In the genomic region with DNA sequence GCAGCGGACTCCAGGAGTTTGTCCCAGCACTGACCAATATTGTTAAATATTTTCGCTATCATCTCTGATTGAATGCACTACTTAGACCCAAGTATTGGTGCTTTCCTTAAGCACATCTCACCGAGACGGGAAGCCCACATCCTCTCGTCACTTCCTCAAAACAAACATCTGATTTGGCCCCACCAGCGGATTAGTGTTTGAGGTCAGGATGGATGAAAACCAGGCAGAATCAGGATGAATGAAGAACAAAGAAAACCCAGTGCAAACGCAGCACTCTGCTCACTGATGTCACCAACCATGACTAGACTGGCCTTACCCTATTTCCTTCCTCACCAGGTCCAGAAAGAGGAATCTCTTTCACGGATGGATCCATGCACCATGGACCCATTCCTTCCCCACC, we compare ENCODE assay signal across 2 cellular contexts.
TF ChIP-seq lines count a peak whose summit lies in the region.

No MANE protein-coding gene starts in this region.

TF ChIP-seq in liver, 16 proteins besides CTCF, POLR2A, EP300 and RAD21:
- TF ChIP-seq FOXA2 (IDR thresholded peaks at IDR 0.05) (no peak), TAF1 (conservative IDR thresholded peaks at IDR 0.05) (no peak), NR2F2 (IDR thresholded peaks at IDR 0.05) (peak; percentile 20)
- TF ChIP-seq, protein P1, sequence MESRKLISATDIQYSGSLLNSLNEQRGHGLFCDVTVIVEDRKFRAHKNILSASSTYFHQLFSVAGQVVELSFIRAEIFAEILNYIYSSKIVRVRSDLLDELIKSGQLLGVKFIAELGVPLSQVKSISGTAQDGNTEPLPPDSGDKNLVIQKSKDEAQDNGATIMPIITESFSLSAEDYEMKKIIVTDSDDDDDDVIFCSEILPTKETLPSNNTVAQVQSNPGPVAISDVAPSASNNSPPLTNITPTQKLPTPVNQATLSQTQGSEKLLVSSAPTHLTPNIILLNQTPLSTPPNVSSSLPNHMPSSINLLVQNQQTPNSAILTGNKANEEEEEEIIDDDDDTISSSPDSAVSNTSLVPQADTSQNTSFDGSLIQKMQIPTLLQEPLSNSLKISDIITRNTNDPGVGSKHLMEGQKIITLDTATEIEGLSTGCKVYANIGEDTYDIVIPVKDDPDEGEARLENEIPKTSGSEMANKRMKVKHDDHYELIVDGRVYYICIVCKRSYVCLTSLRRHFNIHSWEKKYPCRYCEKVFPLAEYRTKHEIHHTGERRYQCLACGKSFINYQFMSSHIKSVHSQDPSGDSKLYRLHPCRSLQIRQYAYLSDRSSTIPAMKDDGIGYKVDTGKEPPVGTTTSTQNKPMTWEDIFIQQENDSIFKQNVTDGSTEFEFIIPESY (IDR thresholded peaks at IDR 0.05), result no peak
TF ChIP-seq in liver: peak in this region for 1.

TF ChIP-seq in HepG2, 621 proteins besides CTCF, POLR2A, EP300 and RAD21:
- no peak for TF ChIP-seq ONECUT2 (CRISPR knock-in tag; IDR thresholded peaks at IDR 0.05)
- TF ChIP-seq EZH2 (conservative IDR thresholded peaks at IDR 0.05; ENCODE audit: low read depth, low read length), result no peak
- TF ChIP-seq, protein P2, sequence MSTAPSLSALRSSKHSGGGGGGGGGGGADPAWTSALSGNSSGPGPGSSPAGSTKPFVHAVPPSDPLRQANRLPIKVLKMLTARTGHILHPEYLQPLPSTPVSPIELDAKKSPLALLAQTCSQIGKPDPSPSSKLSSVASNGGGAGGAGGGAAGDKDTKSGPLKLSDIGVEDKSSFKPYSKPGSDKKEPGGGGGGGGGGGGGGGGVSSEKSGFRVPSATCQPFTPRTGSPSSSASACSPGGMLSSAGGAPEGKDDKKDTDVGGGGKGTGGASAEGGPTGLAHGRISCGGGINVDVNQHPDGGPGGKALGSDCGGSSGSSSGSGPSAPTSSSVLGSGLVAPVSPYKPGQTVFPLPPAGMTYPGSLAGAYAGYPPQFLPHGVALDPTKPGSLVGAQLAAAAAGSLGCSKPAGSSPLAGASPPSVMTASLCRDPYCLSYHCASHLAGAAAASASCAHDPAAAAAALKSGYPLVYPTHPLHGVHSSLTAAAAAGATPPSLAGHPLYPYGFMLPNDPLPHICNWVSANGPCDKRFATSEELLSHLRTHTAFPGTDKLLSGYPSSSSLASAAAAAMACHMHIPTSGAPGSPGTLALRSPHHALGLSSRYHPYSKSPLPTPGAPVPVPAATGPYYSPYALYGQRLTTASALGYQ (CRISPR knock-in tag; IDR thresholded peaks at IDR 0.05), result no peak
- TF ChIP-seq ZNF619 (CRISPR knock-in tag; IDR thresholded peaks at IDR 0.05), result no peak
- TF ChIP-seq ESRRA (CRISPR knock-in tag; IDR thresholded peaks at IDR 0.05; ENCODE audit: low read depth), result no peak
- TF ChIP-seq, protein P3, sequence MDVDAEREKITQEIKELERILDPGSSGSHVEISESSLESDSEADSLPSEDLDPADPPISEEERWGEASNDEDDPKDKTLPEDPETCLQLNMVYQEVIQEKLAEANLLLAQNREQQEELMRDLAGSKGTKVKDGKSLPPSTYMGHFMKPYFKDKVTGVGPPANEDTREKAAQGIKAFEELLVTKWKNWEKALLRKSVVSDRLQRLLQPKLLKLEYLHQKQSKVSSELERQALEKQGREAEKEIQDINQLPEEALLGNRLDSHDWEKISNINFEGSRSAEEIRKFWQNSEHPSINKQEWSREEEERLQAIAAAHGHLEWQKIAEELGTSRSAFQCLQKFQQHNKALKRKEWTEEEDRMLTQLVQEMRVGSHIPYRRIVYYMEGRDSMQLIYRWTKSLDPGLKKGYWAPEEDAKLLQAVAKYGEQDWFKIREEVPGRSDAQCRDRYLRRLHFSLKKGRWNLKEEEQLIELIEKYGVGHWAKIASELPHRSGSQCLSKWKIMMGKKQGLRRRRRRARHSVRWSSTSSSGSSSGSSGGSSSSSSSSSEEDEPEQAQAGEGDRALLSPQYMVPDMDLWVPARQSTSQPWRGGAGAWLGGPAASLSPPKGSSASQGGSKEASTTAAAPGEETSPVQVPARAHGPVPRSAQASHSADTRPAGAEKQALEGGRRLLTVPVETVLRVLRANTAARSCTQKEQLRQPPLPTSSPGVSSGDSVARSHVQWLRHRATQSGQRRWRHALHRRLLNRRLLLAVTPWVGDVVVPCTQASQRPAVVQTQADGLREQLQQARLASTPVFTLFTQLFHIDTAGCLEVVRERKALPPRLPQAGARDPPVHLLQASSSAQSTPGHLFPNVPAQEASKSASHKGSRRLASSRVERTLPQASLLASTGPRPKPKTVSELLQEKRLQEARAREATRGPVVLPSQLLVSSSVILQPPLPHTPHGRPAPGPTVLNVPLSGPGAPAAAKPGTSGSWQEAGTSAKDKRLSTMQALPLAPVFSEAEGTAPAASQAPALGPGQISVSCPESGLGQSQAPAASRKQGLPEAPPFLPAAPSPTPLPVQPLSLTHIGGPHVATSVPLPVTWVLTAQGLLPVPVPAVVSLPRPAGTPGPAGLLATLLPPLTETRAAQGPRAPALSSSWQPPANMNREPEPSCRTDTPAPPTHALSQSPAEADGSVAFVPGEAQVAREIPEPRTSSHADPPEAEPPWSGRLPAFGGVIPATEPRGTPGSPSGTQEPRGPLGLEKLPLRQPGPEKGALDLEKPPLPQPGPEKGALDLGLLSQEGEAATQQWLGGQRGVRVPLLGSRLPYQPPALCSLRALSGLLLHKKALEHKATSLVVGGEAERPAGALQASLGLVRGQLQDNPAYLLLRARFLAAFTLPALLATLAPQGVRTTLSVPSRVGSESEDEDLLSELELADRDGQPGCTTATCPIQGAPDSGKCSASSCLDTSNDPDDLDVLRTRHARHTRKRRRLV (CRISPR knock-in tag; IDR thresholded peaks at IDR 0.05), result no peak
- TF ChIP-seq ZNF33B (CRISPR knock-in tag; IDR thresholded peaks at IDR 0.05), result no peak
- TF ChIP-seq ZKSCAN1 (IDR thresholded peaks at IDR 0.05; ENCODE audit: low read length), result no peak
- TF ChIP-seq ZNF205 (CRISPR knock-in tag; IDR thresholded peaks at IDR 0.05), result no peak
- no peak for TF ChIP-seq ATF7 (IDR thresholded peaks at IDR 0.05)
- TF ChIP-seq ATF7 (CRISPR knock-in tag; IDR thresholded peaks at IDR 0.05), result no peak
- TF ChIP-seq, protein P4, sequence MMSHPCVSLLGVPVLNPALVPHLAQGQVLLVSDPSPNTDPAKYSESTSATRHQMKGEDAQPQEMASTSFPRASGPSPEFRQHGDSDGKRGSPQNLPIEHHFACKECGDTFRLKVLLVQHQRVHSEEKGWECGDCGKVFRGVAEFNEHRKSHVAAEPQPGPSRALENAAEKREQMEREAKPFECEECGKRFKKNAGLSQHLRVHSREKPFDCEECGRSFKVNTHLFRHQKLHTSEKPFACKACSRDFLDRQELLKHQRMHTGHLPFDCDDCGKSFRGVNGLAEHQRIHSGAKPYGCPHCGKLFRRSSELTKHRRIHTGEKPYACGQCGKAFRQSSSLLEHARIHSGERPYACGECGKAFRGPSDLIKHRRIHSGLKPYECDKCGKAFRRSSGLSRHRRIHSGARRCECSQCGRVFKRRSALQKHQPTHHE (CRISPR knock-in tag; IDR thresholded peaks at IDR 0.05; ENCODE audit: borderline replicate concordance), result no peak
- no peak for TF ChIP-seq NFKB2 (CRISPR knock-in tag; IDR thresholded peaks at IDR 0.05; ENCODE audit: borderline replicate concordance)
